Comparison of ENCODE assay signal across 1 cellular context in the genomic region with DNA sequence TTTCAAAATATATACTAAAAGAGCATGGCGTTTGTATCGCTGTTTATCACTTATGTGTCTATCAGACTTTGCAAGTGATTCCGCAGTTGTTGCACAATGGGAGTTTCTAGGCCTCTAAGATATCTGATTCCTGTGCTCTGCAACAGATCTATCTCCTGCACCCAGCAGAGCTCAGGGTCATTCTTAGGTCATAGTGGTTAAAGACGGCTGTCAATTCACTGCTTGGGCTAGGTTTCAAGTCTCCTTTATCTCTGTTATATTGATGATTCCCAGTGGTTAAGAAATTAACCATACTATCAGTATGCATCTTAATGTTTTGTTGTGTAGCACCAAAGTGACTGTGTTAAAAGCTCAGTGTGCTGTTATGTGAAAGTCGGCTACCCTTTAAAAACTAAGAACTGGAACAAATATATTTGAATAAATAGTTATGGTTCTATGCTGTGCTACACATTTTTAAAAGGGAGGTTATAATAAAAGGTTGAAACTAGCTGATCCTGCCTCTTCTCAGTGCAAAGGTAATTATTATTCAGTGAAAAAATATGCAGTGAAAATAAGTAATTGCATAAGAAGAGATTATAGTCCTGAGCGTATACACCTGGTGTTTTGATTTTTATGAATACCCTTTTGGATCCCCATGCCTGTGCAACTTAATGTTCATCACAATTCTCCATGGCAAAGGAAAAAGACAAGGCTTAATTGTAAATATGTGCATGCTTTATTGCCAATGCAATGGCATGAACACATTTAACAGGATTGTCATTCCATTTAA.
A peak's percentile ranks its signal among the peaks of the same experiment; 100 is the strongest.
TF ChIP-seq lines count a peak whose summit lies in the region.

No MANE protein-coding gene starts in this region.

TF ChIP-seq in HCT116, 20 proteins besides CTCF, POLR2A, EP300 and RAD21:
- TF ChIP-seq ZFX (IDR thresholded peaks at IDR 0.05), result no peak
- no peak for TF ChIP-seq ELF1 (IDR thresholded peaks at IDR 0.05; ENCODE audit: borderline replicate concordance, low read depth)
- TF ChIP-seq CEBPB (IDR thresholded peaks at IDR 0.05; ENCODE audit: low read depth), result peak; percentile 37
TF ChIP-seq in HCT116: peak in this region for 1.
